26 cellular contexts compared by ENCODE assay signal in the genomic region with DNA sequence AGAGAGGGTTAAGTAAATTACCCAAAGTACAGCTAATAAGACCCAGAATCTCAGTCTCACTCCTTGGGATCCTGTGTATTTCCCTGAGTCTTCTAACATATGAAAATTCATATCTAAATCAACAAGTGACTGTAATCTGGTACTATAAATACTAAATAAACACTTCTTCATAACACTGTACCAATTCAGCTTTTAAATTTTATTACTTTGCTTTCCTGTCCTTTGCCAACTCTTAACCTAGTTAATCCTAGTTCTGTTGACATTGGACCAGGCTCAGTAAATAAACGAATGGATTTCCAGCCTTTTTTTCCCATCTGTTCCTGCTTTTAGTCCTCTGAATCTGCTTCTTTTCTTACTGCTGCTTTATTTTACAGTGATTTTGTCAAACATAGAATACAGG. TPM values are rescaled to one million over a fixed set of nuclear protein-coding genes. Genes with fewer than 3 reads are reported as not detected.
DNase-seq lines count a peak whose midpoint lies in the region; ATAC-seq, FAIRE-seq and TF ChIP-seq lines count a peak whose summit lies in the region.
"Had no signal": no experiment of that assay in that cellular context is flagged by ENCODE, and none has a peak within 500 bp of the region (broad histone marks: within the 10 kb centered on the region; RNA-seq: fewer than 3 reads in every experiment).

No MANE protein-coding gene starts in this region.

- no peak for TF ChIP-seq CTCF in pancreas (IDR thresholded peaks at IDR 0.05)

- intact Hi-C loops in pancreas (cut with DNase I) = no loop called here

- H3K4me3 ChIP-seq in endocrine pancreas (ENCODE audit: control insufficient read depth, insufficient read depth, low read length) = peak overlapping the region; percentile 3
- no peak overlapping the region for H3K4me3 ChIP-seq in pancreas
- H3K4me3 ChIP-seq: adrenal gland, coronary artery, skin epidermis had no signal

- no peak for FAIRE-seq in pancreas (lab: Jason Lieb, UNC)
- FAIRE-seq in frontal cortex (lab: Jason Lieb, UNC) = no peak
- FAIRE-seq: A204.1, keratinocyte had no signal

- H3K4me1 ChIP-seq in endocrine pancreas (ENCODE audit: control insufficient read depth, insufficient read depth, low read length) = peaks cover 16% of the 10 kb centered on the region
- H3K4me1 ChIP-seq in pancreas = peaks cover 0 to 13% (median 10%) of the 10 kb centered on the region in 3 donors
- H3K4me1 ChIP-seq: adrenal gland had no signal

- peak overlapping the region in 1 of 4 donors; percentile 55 for H3K27ac ChIP-seq in pancreas
- H3K27ac ChIP-seq: adrenal gland, brain microvascular endothelial cell, coronary artery, skin epidermis had no signal

- H3K27me3 ChIP-seq in endocrine pancreas (ENCODE audit: control insufficient read depth, insufficient read depth, low read length) (no peaks in the 10 kb centered on the region), pancreas (no peaks in the 10 kb centered on the region)
- H3K27me3 ChIP-seq: adrenal gland, brain microvascular endothelial cell had no signal

- no peak overlapping the region for H3K9ac ChIP-seq in endocrine pancreas (ENCODE audit: control insufficient read depth, insufficient read depth, low read length)

- ATAC-seq in pancreas = peak in 3 of 4 donors; percentile 24 to 93 (median 85)

- H3K36me3 ChIP-seq in endocrine pancreas (ENCODE audit: control insufficient read depth, insufficient read depth, low read length) (peaks cover 5% of the 10 kb centered on the region), pancreas (peaks cover 0 to 34% (median 9%) of the 10 kb centered on the region in 3 donors)

- DNase-seq in NCI-H1694 treated with DMSO at 0.1 percent for 48 hours (lab: John Stamatoyannopoulos, UW) (peak; percentile 17), NCI-H1694 (lab: John Stamatoyannopoulos, UW) (no peak), NCI-H2081 (lab: John Stamatoyannopoulos, UW) (peak; percentile 27 to 70), pancreas (no peak), frontal cortex (ENCODE audit: low spot score in 2 of 2) (no peak), SKM-1 (lab: John Stamatoyannopoulos, UW; ENCODE audit: unreplicated experiment) (no peak), GF-D8 (lab: John Stamatoyannopoulos, UW) (no peak)
- DNase-seq: activated naive CD4-positive, alpha-beta T cell; activated T-cell treated with anti-CD3 and anti-CD28 coated beads, Interleukin-2, amount 50 U/mL, for 1 hour; adrenal gland; AML-193; brain microvascular endothelial cell; DMS79; H7; Kasumi-1; NCI-H1048; NCI-H2029 treated with DMSO at 0.1 percent for 48 hours; NCI-H510A treated with DMSO at 0.1 percent for 48 hours; nucleus accumbens; stimulated activated CD4-positive, alpha-beta T cell treated with anti-CD3 and anti-CD28 coated beads, Interleukin-2, amount 100 ng/mL, for 24 hours; substantia nigra had no signal

- WGBS in pancreas, 2 donors = 8 to 14% methylated on average over 1 of the region's 1 CpG

- H3K9me3 ChIP-seq in endocrine pancreas (ENCODE audit: control insufficient read depth, low read length) (no peaks in the 10 kb centered on the region), pancreas (no peaks in the 10 kb centered on the region)
- H3K9me3 ChIP-seq: adrenal gland had no signal

RNA-seq across cellular contexts. Expression of a gene that starts 13.8 kb away (rescaled TPM):
- 10 to 100 TPM in 4 of 6 donors, 1 to 10 TPM in 2; 6.1 to 17.5 (median 13.9) TPM for total RNA-seq in pancreas
- polyA plus RNA-seq in pancreas = 10 to 100 TPM in 1 of 2 donors, 1 to 10 TPM in 1; 9.1 to 12.0 TPM
- total RNA-seq in frontal cortex = 57.1 TPM

RNA-seq across cellular contexts. Expression of a gene that starts 17.8 kb away (rescaled TPM):
- total RNA-seq in pancreas (10 to 100 TPM; 28.7 to 44.5 (median 38.2) TPM), frontal cortex (43.6 TPM)
- polyA plus RNA-seq in pancreas = 10 to 100 TPM; 18.1 to 39.3 TPM

Comparison
In these comparisons a context has a peak if more than half of its experiments do, and no peak if none do; other contexts are left out.
1. DNase-seq: peak in NCI-H1694 treated with DMSO at 0.1 percent for 48 hours (single experiment) and NCI-H2081 (2 of 2); none in NCI-H1694 (single experiment), pancreas (0 of 6), frontal cortex (0 of 2), SKM-1 (single experiment) and GF-D8 (single experiment).